15 cellular contexts compared by ENCODE assay signal in genomic region chr13:44884076-44884729, GRCh38.
DNase-seq lines count a peak whose midpoint lies in the region; ATAC-seq and TF ChIP-seq lines count a peak whose summit lies in the region.
"Had no signal": no experiment of that assay in that cellular context is flagged by ENCODE, and none has a peak within 500 bp of the region (broad histone marks: within the 10 kb centered on the region; RNA-seq: fewer than 3 reads in every experiment).

No MANE protein-coding gene starts in this region.

- no peaks in the 10 kb centered on the region for H3K4me1 Mint-ChIP-seq in T-cell
- no peaks in the 10 kb centered on the region for H3K4me1 Mint-ChIP-seq in activated CD4-positive, alpha-beta T cell treated with anti-CD3 and anti-CD28 coated beads, Interleukin-2, amount 10 ng/mL, durations not matched to agents 7 days and 5 days

- H3K4me3 Mint-ChIP-seq in T-cell = no peak overlapping the region
- no peak overlapping the region for H3K4me3 Mint-ChIP-seq in activated CD4-positive, alpha-beta T cell treated with anti-CD3 and anti-CD28 coated beads, Interleukin-2, amount 10 ng/mL, durations not matched to agents 7 days and 5 days
- H3K4me3 Mint-ChIP-seq: T-helper 1 cell treated with Interleukin-12 subunit alpha and Interleukin-12 subunit beta and Interleukin-4 antibody, amounts not matched to agents 30 μg/mL and 1 μg/mL, for 36 hours had no signal

- POLR2A ChIA-PET in T-cell (lab: Charles Lee) = no interaction called here
- POLR2A ChIA-PET in activated CD4-positive, alpha-beta T cell treated with anti-CD3 and anti-CD28 coated beads, Interleukin-2, amount 10 ng/mL, durations not matched to agents 7 days and 5 days (lab: Charles Lee) = no interaction called here

- CTCF ChIA-PET in T-cell (lab: Charles Lee) = interaction anchor here in 1 of 2 donors (0.5 kb wide), 1 partner anchor 1445 kb away, joined by 3 read pairs; no protein-coding TSS in a partner anchor
- CTCF ChIA-PET in activated CD4-positive, alpha-beta T cell treated with anti-CD3 and anti-CD28 coated beads, Interleukin-2, amount 10 ng/mL, durations not matched to agents 7 days and 5 days (lab: Charles Lee) = no interaction called here

- no peak for TF ChIP-seq CTCF in epithelial cell of esophagus (IDR thresholded peaks at IDR 0.05; ENCODE audit: insufficient read depth, low read depth, low read length, missing control alignments)

- H3K4me3 ChIP-seq in epithelial cell of esophagus (ENCODE audit: low read length) = no peak overlapping the region
- H3K4me3 ChIP-seq: dorsolateral prefrontal cortex, psoas muscle had no signal

- no peaks in the 10 kb centered on the region for H3K36me3 Mint-ChIP-seq in T-cell
- H3K36me3 Mint-ChIP-seq in activated CD4-positive, alpha-beta T cell treated with anti-CD3 and anti-CD28 coated beads, Interleukin-2, amount 10 ng/mL, durations not matched to agents 7 days and 5 days (ENCODE audit: low read depth) = no peaks in the 10 kb centered on the region

- H3K27ac Mint-ChIP-seq in T-cell = no peak overlapping the region
- no peak overlapping the region for H3K27ac Mint-ChIP-seq in activated CD4-positive, alpha-beta T cell treated with anti-CD3 and anti-CD28 coated beads, Interleukin-2, amount 10 ng/mL, durations not matched to agents 7 days and 5 days
- H3K27ac Mint-ChIP-seq: T-helper 1 cell treated with Interleukin-12 subunit alpha and Interleukin-12 subunit beta and Interleukin-4 antibody, amounts not matched to agents 30 μg/mL and 1 μg/mL, for 36 hours had no signal

- H3K27me3 Mint-ChIP-seq in T-cell = peaks cover 0 to 5% of the 10 kb centered on the region in 2 donors
- no peaks in the 10 kb centered on the region for H3K27me3 Mint-ChIP-seq in activated CD4-positive, alpha-beta T cell treated with anti-CD3 and anti-CD28 coated beads, Interleukin-2, amount 10 ng/mL, durations not matched to agents 7 days and 5 days

- ATAC-seq in T-cell (replicated peaks in 1 of 4) = no peak
- no peak for ATAC-seq in GM19395 (IDR thresholded peaks at IDR 0.05; ENCODE audit: unreplicated experiment)
- ATAC-seq: psoas muscle had no signal

- peak; percentile 85 for DNase-seq in EL
- DNase-seq in RPMI7951 (ENCODE audit: low read depth) = peak; percentile 91
- DNase-seq in epithelial cell of esophagus (ENCODE audit: low read depth) = peak; percentile 54
- peak; percentile 43 for DNase-seq in non-pigmented ciliary epithelial cell (ENCODE audit: low read depth)
- DNase-seq in activated effector memory CD4-positive, alpha-beta T cell treated with Interleukin-2 at 50 U/mL for 16 hours = no peak
- no peak for DNase-seq in T-cell
- DNase-seq in activated CD4-positive, alpha-beta T cell treated with anti-CD3 and anti-CD28 coated beads, Interleukin-2, amount 10 ng/mL, durations not matched to agents 7 days and 5 days = no peak
- DNase-seq: activated T-cell treated with anti-CD3 and anti-CD28 coated beads for 4 hours, dorsolateral prefrontal cortex, glutamatergic neuron, KBM-7, NCI-H510A treated with DMSO at 0.1 percent for 48 hours, psoas muscle had no signal

- no peaks in the 10 kb centered on the region for H3K9me3 Mint-ChIP-seq in T-cell
- no peaks in the 10 kb centered on the region for H3K9me3 Mint-ChIP-seq in activated CD4-positive, alpha-beta T cell treated with anti-CD3 and anti-CD28 coated beads, Interleukin-2, amount 10 ng/mL, durations not matched to agents 7 days and 5 days
- H3K9me3 Mint-ChIP-seq: T-helper 1 cell treated with Interleukin-12 subunit alpha and Interleukin-12 subunit beta and Interleukin-4 antibody, amounts not matched to agents 30 μg/mL and 1 μg/mL, for 36 hours had no signal

Comparison
In these comparisons a context has a peak if more than half of its experiments do, and no peak if none do; other contexts are left out.
1. DNase-seq: peak in EL (single experiment), RPMI7951 (single experiment), epithelial cell of esophagus (single experiment) and non-pigmented ciliary epithelial cell (single experiment); none in activated effector memory CD4-positive, alpha-beta T cell treated with Interleukin-2 at 50 U/mL for 16 hours (single experiment), T-cell (0 of 34) and activated CD4-positive, alpha-beta T cell treated with anti-CD3 and anti-CD28 coated beads, Interleukin-2, amount 10 ng/mL, durations not matched to agents 7 days and 5 days (single experiment).